1 cellular context compared by ENCODE assay signal in genomic region chr19:1004803-1005664, GRCh38.
TF ChIP-seq lines count a peak whose summit lies in the region.

No MANE protein-coding gene starts in this region.

TF ChIP-seq in GM12878, 131 proteins besides CTCF, POLR2A, EP300 and RAD21:
- TF ChIP-seq TCF7 (IDR thresholded peaks at IDR 0.05; ENCODE audit: borderline replicate concordance) (no peak), FOXM1 (IDR thresholded peaks at IDR 0.05; ENCODE audit: low read depth, low read length) (no peak), HCFC1 (IDR thresholded peaks at IDR 0.05; ENCODE audit: low read length) (no peak), NFXL1 (IDR thresholded peaks at IDR 0.05; ENCODE audit: borderline replicate concordance) (no peak), STAT3 (IDR thresholded peaks at IDR 0.05; ENCODE audit: low read depth, low read length) (no peak), SUPT20H (IDR thresholded peaks at IDR 0.05; ENCODE audit: borderline replicate concordance, control insufficient read depth, low read depth, low read length) (no peak), HDGF (IDR thresholded peaks at IDR 0.05) (no peak), KDM1A (IDR thresholded peaks at IDR 0.05; ENCODE audit: borderline replicate concordance) (no peak), ETV6 (conservative IDR thresholded peaks at IDR 0.05 in 1 of 2, IDR thresholded peaks at IDR 0.05 in 1 of 2; ENCODE audit: borderline replicate concordance in 1 of 2, low read depth in 1 of 2) (no peak), FOS (IDR thresholded peaks at IDR 0.05; ENCODE audit: borderline replicate concordance, extremely low read depth, insufficient read length) (no peak), MTA2 (IDR thresholded peaks at IDR 0.05; ENCODE audit: low read depth) (no peak)
